In genomic region chr19:58055483-58055874, GRCh38 we compare ENCODE assay signal across 16 cellular contexts. TPM values are rescaled to one million over a fixed set of nuclear protein-coding genes. Genes with fewer than 3 reads are reported as not detected.
DNase-seq lines count a peak whose midpoint lies in the region; ATAC-seq and TF ChIP-seq lines count a peak whose summit lies in the region.
"Had no signal": no experiment of that assay in that cellular context is flagged by ENCODE, and none has a peak within 500 bp of the region (broad histone marks: within the 10 kb centered on the region; RNA-seq: fewer than 3 reads in every experiment).

No MANE protein-coding gene starts in this region.

- H3K4me3 ChIP-seq in BLaER1 treated with 17β-estradiol and CSF1 and Interleukin-3, amounts not matched to agents 10 nM and 100 nM, result peak overlapping the region; percentile 27 to 63 (median 42); a peak in 18 of 20 replicates
- H3K4me3 ChIP-seq in SJCRH30 (peak overlapping the region; percentile 38; the same call in 1 of the 2 replicates), skeletal muscle tissue (ENCODE audit: low read length in 3 of 3) (peak overlapping the region in 2 of 3 donors; percentile 41 to 43)

- H3K27me3 Mint-ChIP-seq in glutamatergic neuron (ENCODE audit: unreplicated experiment) (peaks cover 16% of the 10 kb centered on the region), nephron progenitor cell (ENCODE audit: low read depth, poor library complexity) (peaks cover 7% of the 10 kb centered on the region)

- H3K36me3 ChIP-seq in BLaER1 treated with 17β-estradiol and CSF1 and Interleukin-3, amounts not matched to agents 10 nM and 100 nM, result peaks cover 0 to 11% (median 0%) of the 10 kb centered on the region in 11 experiments; a peak in 6 of 22 replicates
- H3K36me3 ChIP-seq in SJCRH30 (no peaks in the 10 kb centered on the region), skeletal muscle tissue (ENCODE audit: control insufficient read depth in 3 of 3, insufficient read depth in 3 of 3, low read length in 3 of 3) (no peaks in the 10 kb centered on the region)

- H3K4me1 ChIP-seq in BLaER1 treated with 17β-estradiol and CSF1 and Interleukin-3, amounts not matched to agents 10 nM and 100 nM, result peaks cover 6 to 21% (median 14%) of the 10 kb centered on the region in 10 experiments; a peak in 15 of 20 replicates
- H3K4me1 ChIP-seq in SJCRH30 (no peaks in the 10 kb centered on the region), skeletal muscle tissue (ENCODE audit: control insufficient read depth in 3 of 3, insufficient read depth in 3 of 3, low read length in 3 of 3) (peaks cover 2 to 7% (median 7%) of the 10 kb centered on the region in 3 donors)

- peaks cover 0 to 10% (median 0%) of the 10 kb centered on the region in 11 experiments; a peak in 7 of 22 replicates for H3K27me3 ChIP-seq in BLaER1 treated with 17β-estradiol and CSF1 and Interleukin-3, amounts not matched to agents 10 nM and 100 nM
- H3K27me3 ChIP-seq in SJCRH30 (no peaks in the 10 kb centered on the region), skeletal muscle tissue (ENCODE audit: control insufficient read depth in 3 of 3, insufficient read depth in 3 of 3, low read length in 3 of 3) (peaks cover 0 to 4% (median 2%) of the 10 kb centered on the region in 3 donors)

- peak overlapping the region in 5 of 11 experiments; percentile 19 to 47 (median 30); a peak in 4 of 22 replicates for H3K9ac ChIP-seq in BLaER1 treated with 17β-estradiol and CSF1 and Interleukin-3, amounts not matched to agents 10 nM and 100 nM
- H3K9ac ChIP-seq in skeletal muscle tissue (ENCODE audit: low read depth in 1 of 3, low read length in 3 of 3), result no peak overlapping the region

- peak overlapping the region; percentile 43 for H3K27ac Mint-ChIP-seq in glutamatergic neuron (ENCODE audit: unreplicated experiment)
- H3K27ac Mint-ChIP-seq in nephron progenitor cell, result no peak overlapping the region
- H3K27ac Mint-ChIP-seq: mesothelial cell of epicardium had no signal

- peaks cover 42% of the 10 kb centered on the region for H3K9me3 Mint-ChIP-seq in glutamatergic neuron (ENCODE audit: unreplicated experiment)
- peaks cover 87% of the 10 kb centered on the region for H3K9me3 Mint-ChIP-seq in nephron progenitor cell

- H3K4me3 Mint-ChIP-seq in glutamatergic neuron (ENCODE audit: unreplicated experiment), result peak overlapping the region; percentile 82
- H3K4me3 Mint-ChIP-seq in nephron progenitor cell, result no peak overlapping the region
- H3K4me3 Mint-ChIP-seq: mesothelial cell of epicardium had no signal

- H3K4me1 Mint-ChIP-seq in glutamatergic neuron (ENCODE audit: low read depth, unreplicated experiment) (peaks cover 5% of the 10 kb centered on the region), nephron progenitor cell (peaks cover 4% of the 10 kb centered on the region)

- DNase-seq in SJCRH30 (no peak), glutamatergic neuron (no peak), nephron progenitor cell (no peak), NCI-H187 (lab: John Stamatoyannopoulos, UW) (no peak)
- no peak for DNase-seq in activated CD4-positive, alpha-beta T cell treated with anti-CD3 and anti-CD28 coated beads for 48 hours
- DNase-seq: activated CD4-positive, alpha-beta T cell treated with anti-CD3 and anti-CD28 coated beads, Interleukin-2, amount 50 U/mL, for 48 hours; activated naive CD4-positive, alpha-beta T cell treated with anti-CD3 and anti-CD28 coated beads, Interleukin-2, amount 50 U/mL, for 16 hours; NCI-H1694; SW 1271 had no signal

- H4K20me1 ChIP-seq in BLaER1 treated with 17β-estradiol and CSF1 and Interleukin-3, amounts not matched to agents 10 nM and 100 nM, result no peaks in the 10 kb centered on the region

- H3K4me2 ChIP-seq in BLaER1 treated with 17β-estradiol and CSF1 and Interleukin-3, amounts not matched to agents 10 nM and 100 nM, result peak overlapping the region; percentile 9 to 59 (median 52); a peak in 19 of 22 replicates

- peaks cover 37% of the 10 kb centered on the region for H3K36me3 Mint-ChIP-seq in glutamatergic neuron (ENCODE audit: unreplicated experiment)
- H3K36me3 Mint-ChIP-seq in nephron progenitor cell (ENCODE audit: low read depth), result peaks cover 14% of the 10 kb centered on the region

- no peak for ATAC-seq in GM21390 (IDR thresholded peaks at IDR 0.05; ENCODE audit: unreplicated experiment)
- ATAC-seq: sciatic nerve had no signal

- TF ChIP-seq CTCF in glutamatergic neuron (IDR thresholded peaks at IDR 0.05; ENCODE audit: partially characterized antibody, unreplicated experiment) (no peak), nephron progenitor cell (IDR thresholded peaks at IDR 0.05) (no peak)

- H3K27ac ChIP-seq in BLaER1 treated with 17β-estradiol and CSF1 and Interleukin-3, amounts not matched to agents 10 nM and 100 nM, result no peak overlapping the region
- H3K27ac ChIP-seq in SJCRH30 (no peak overlapping the region), skeletal muscle tissue (ENCODE audit: low read depth, low read length) (no peak overlapping the region)

- peaks cover 75 to 100% (median 97%) of the 10 kb centered on the region in 11 experiments for H3K9me3 ChIP-seq in BLaER1 treated with 17β-estradiol and CSF1 and Interleukin-3, amounts not matched to agents 10 nM and 100 nM (replicated peaks in 1 of 11)
- H3K9me3 ChIP-seq in SJCRH30 (replicated peaks), result peaks cover 4% of the 10 kb centered on the region; the same call in 1 of the 2 replicates
- H3K9me3 ChIP-seq in skeletal muscle tissue (ENCODE audit: control insufficient read depth in 3 of 3, low read length in 3 of 3), result peaks cover 4 to 25% (median 10%) of the 10 kb centered on the region in 3 donors

RNA-seq across cellular contexts. Expression of gene ZNF135, which starts 3.6 kb away (rescaled TPM):
- total RNA-seq in SJCRH30 (2014; rRNA removed; shearing (Covaris generic)), result 0.43 and 0.45 TPM in 2 replicates
- 16.6 TPM for total RNA-seq in glutamatergic neuron (ENCODE audit: unreplicated experiment)
- total RNA-seq in skeletal muscle tissue, result 10.4 TPM

RNA-seq across cellular contexts. Expression of gene ZSCAN1, which starts 21.7 kb away (rescaled TPM):
- not detected in 2 replicates for total RNA-seq in SJCRH30 (2014; rRNA removed; shearing (Covaris generic))
- total RNA-seq in glutamatergic neuron (ENCODE audit: unreplicated experiment) (7.7 TPM), skeletal muscle tissue (not detected)
- total RNA-seq: dermis microvascular lymphatic vessel endothelial cell, H7 had no signal

RNA-seq across cellular contexts. Expression of gene ZSCAN18, which starts 42.6 kb away (rescaled TPM):
- 17.5 and 17.9 TPM in 2 replicates for total RNA-seq in SJCRH30 (2014; rRNA removed; shearing (Covaris generic))
- total RNA-seq in glutamatergic neuron (ENCODE audit: unreplicated experiment) (66.7 TPM), skeletal muscle tissue (50.6 TPM)

RNA-seq across cellular contexts. Expression of gene ZNF606, which starts 52.9 kb away (rescaled TPM):
- total RNA-seq in SJCRH30 (2014; rRNA removed; shearing (Covaris generic)), result 10.3 and 12.6 TPM in 2 replicates
- total RNA-seq in glutamatergic neuron (ENCODE audit: unreplicated experiment) (58.2 TPM), skeletal muscle tissue (15.1 TPM)
